Comparison of ENCODE assay signal across 15 cellular contexts in the genomic region with DNA sequence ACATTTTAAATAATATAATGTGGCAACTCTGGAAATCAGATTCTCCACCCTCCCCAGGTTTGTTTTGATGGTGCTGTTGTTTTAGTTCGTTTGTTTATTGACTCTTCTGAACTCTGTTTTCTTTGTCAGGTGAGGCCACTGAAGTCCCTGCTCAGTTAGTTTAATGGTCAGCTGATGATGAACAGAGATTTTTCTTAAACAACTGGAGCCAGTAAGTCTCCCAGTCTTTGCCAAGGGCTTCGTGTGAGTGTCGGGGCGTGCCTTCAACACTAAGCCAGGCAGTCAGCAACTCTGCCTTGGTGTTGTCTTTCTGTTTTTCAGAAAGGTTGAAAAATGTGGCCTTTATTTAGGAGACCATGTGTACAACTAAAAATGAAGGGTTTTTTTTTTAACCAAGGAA. TPM values are rescaled to one million over a fixed set of nuclear protein-coding genes. Genes with fewer than 3 reads are reported as not detected.
A peak's percentile ranks its signal among the peaks of the same experiment; 100 is the strongest.
DNase-seq lines count a peak whose midpoint lies in the region; ATAC-seq and TF ChIP-seq lines count a peak whose summit lies in the region.
"Had no signal": no experiment of that assay in that cellular context is flagged by ENCODE, and none has a peak within 500 bp of the region (broad histone marks: within the 10 kb centered on the region; RNA-seq: fewer than 3 reads in every experiment).

No MANE protein-coding gene starts in this region.

- no TSS peak for BruUV-seq in Caco-2 (replicated peaks; lab: Mats Ljungman, UMichigan)

- H3K4me2 ChIP-seq in Karpas-422 (ENCODE audit: low read depth, low read length, poor library complexity, severe bottlenecking), result no peak overlapping the region
- H3K4me2 ChIP-seq in GM23248 (ENCODE audit: unreplicated experiment), result no peak overlapping the region
- H3K4me2 ChIP-seq: BLaER1 treated with 17β-estradiol and CSF1 and Interleukin-3, amounts not matched to agents 10 nM and 100 nM had no signal

- H3K27ac ChIP-seq in Karpas-422 (ENCODE audit: low read length) (peak overlapping the region; percentile 99), GM23248 (no peak overlapping the region)
- H3K27ac ChIP-seq: BLaER1 treated with 17β-estradiol and CSF1 and Interleukin-3, amounts not matched to agents 10 nM and 100 nM had no signal

- peaks cover 6% of the 10 kb centered on the region; the same call in 1 of the 2 replicates for H3K36me3 ChIP-seq in Karpas-422 (ENCODE audit: insufficient read depth, low read length)
- H3K36me3 ChIP-seq in GM23248 (ENCODE audit: low read depth), result no peaks in the 10 kb centered on the region
- no peaks in the 10 kb centered on the region for H3K36me3 ChIP-seq in Caco-2 (ENCODE audit: control insufficient read depth, insufficient read depth, low read length)
- H3K36me3 ChIP-seq: BLaER1 treated with 17β-estradiol and CSF1 and Interleukin-3, amounts not matched to agents 10 nM and 100 nM had no signal

- DNase-seq in AG20443 (ENCODE audit: low spot score), result peak; percentile 55
- DNase-seq in Karpas-422, result no peak
- peak; percentile 66 for DNase-seq in fibroblast of the aortic adventitia (ENCODE audit: low read depth)
- DNase-seq in stimulated activated naive B cell treated with anti-CD40 and anti-IgM and Interleukin-4, amounts not matched to agents 10 μg/mL and 1 μg/mL and 100 μg/mL, for 72 hours, result no peak
- DNase-seq in NCI-H524 (lab: John Stamatoyannopoulos, UW), result no peak
- DNase-seq in GM23248, result no peak
- DNase-seq in kidney tubule cell (ENCODE audit: low spot score), result no peak
- no peak for DNase-seq in Caco-2
- DNase-seq: ACHN; CD8-positive, alpha-beta T cell; GDM1; H9; KG1 had no signal

- H3K27ac Mint-ChIP-seq in stimulated activated naive B cell treated with anti-CD40 and anti-IgM and Interleukin-4, amounts not matched to agents 10 μg/mL and 1 μg/mL and 100 μg/mL, for 72 hours, result peak overlapping the region; percentile 82
- no peak overlapping the region for H3K27ac Mint-ChIP-seq in Caco-2 (ENCODE audit: unreplicated experiment)
- H3K27ac Mint-ChIP-seq: CD8-positive, alpha-beta T cell had no signal

- H3K9ac ChIP-seq in Karpas-422 (ENCODE audit: low read length), result no peak overlapping the region
- no peak overlapping the region for H3K9ac ChIP-seq in GM23248
- H3K9ac ChIP-seq: BLaER1 treated with 17β-estradiol and CSF1 and Interleukin-3, amounts not matched to agents 10 nM and 100 nM had no signal

- no peak overlapping the region for H2AFZ ChIP-seq in Karpas-422 (ENCODE audit: low read length)
- H2AFZ ChIP-seq in GM23248, result no peak overlapping the region

- no peaks in the 10 kb centered on the region for H3K27me3 Mint-ChIP-seq in stimulated activated naive B cell treated with anti-CD40 and anti-IgM and Interleukin-4, amounts not matched to agents 10 μg/mL and 1 μg/mL and 100 μg/mL, for 72 hours
- H3K27me3 Mint-ChIP-seq in Caco-2 (ENCODE audit: insufficient read depth, unreplicated experiment), result no peaks in the 10 kb centered on the region

- POLR2A ChIA-PET in Caco-2 (lab: Charles Lee), result no interaction called here

- in situ Hi-C loops in GM23248 (cut with MboI), result no loop called here

- H3K4me1 Mint-ChIP-seq in stimulated activated naive B cell treated with anti-CD40 and anti-IgM and Interleukin-4, amounts not matched to agents 10 μg/mL and 1 μg/mL and 100 μg/mL, for 72 hours, result peaks cover 32 to 64% of the 10 kb centered on the region in 2 donors
- no peaks in the 10 kb centered on the region for H3K4me1 Mint-ChIP-seq in Caco-2 (ENCODE audit: low read depth, unreplicated experiment)

- peaks cover 4% of the 10 kb centered on the region; the same call in 1 of the 2 replicates for H3F3A ChIP-seq in GM23248 (ENCODE audit: insufficient read depth)

- CTCF ChIA-PET in Caco-2 (lab: Charles Lee), result no interaction called here

- 84 to 100% methylated on average over 4 of the region's 4 CpGs for WGBS in GM23248 (ENCODE audit: low coverage in 1 of 2, low lambda C conversion rate in 2 of 2, missing lambda C conversion rate in 2 of 2), 2 experiments

- H3K27me3 ChIP-seq in Karpas-422 (ENCODE audit: low read length), result no peaks in the 10 kb centered on the region
- no peaks in the 10 kb centered on the region for H3K27me3 ChIP-seq in GM23248 (replicated peaks; ENCODE audit: insufficient read depth)
- no peaks in the 10 kb centered on the region for H3K27me3 ChIP-seq in Caco-2 (replicated peaks; ENCODE audit: control insufficient read depth, insufficient read depth, low read length)
- H3K27me3 ChIP-seq: BLaER1 treated with 17β-estradiol and CSF1 and Interleukin-3, amounts not matched to agents 10 nM and 100 nM had no signal

- ATAC-seq in stimulated activated naive B cell treated with anti-CD40 and anti-IgM and Interleukin-4, amounts not matched to agents 10 μg/mL and 1 μg/mL and 100 μg/mL, for 72 hours (replicated peaks), result no peak
- ATAC-seq: CD8-positive, alpha-beta T cell had no signal

- intact Hi-C loops in Caco-2 (cut with micrococcal nuclease; ENCODE audit: unreplicated experiment), result no loop called here

- H3K9me2 ChIP-seq in Karpas-422 (replicated peaks; ENCODE audit: insufficient read depth, low read length) (no peaks in the 10 kb centered on the region), GM23248 (ENCODE audit: insufficient read depth) (no peaks in the 10 kb centered on the region)

- no peak overlapping the region for H3K4me3 Mint-ChIP-seq in stimulated activated naive B cell treated with anti-CD40 and anti-IgM and Interleukin-4, amounts not matched to agents 10 μg/mL and 1 μg/mL and 100 μg/mL, for 72 hours
- H3K4me3 Mint-ChIP-seq in Caco-2 (ENCODE audit: unreplicated experiment), result no peak overlapping the region
- H3K4me3 Mint-ChIP-seq: CD8-positive, alpha-beta T cell; H9 had no signal

- H3K9me3 Mint-ChIP-seq in stimulated activated naive B cell treated with anti-CD40 and anti-IgM and Interleukin-4, amounts not matched to agents 10 μg/mL and 1 μg/mL and 100 μg/mL, for 72 hours, result peaks cover 0 to 8% of the 10 kb centered on the region in 2 donors
- no peaks in the 10 kb centered on the region for H3K9me3 Mint-ChIP-seq in Caco-2 (ENCODE audit: unreplicated experiment)
- H3K9me3 Mint-ChIP-seq: CD8-positive, alpha-beta T cell; H9 had no signal

- H3K4me3 ChIP-seq in Karpas-422 (ENCODE audit: low read length) (no peak overlapping the region), fibroblast of the aortic adventitia (ENCODE audit: low read depth, low read length) (no peak overlapping the region), GM23248 (no peak overlapping the region), Caco-2 (ENCODE audit: low read depth, low read length) (no peak overlapping the region)
- H3K4me3 ChIP-seq: BLaER1 treated with 17β-estradiol and CSF1 and Interleukin-3, amounts not matched to agents 10 nM and 100 nM had no signal

- TF ChIP-seq CTCF in fibroblast of the aortic adventitia (IDR thresholded peaks at IDR 0.05; ENCODE audit: insufficient read depth, low read length) (no peak), Caco-2 (IDR thresholded peaks at IDR 0.05; ENCODE audit: insufficient read depth in 1 of 2, low read depth in 1 of 2, low read length in 1 of 2, severe bottlenecking in 1 of 2, unreplicated experiment in 1 of 2) (no peak)

- H3K79me2 ChIP-seq in Karpas-422 (ENCODE audit: low read length) (peaks cover 18% of the 10 kb centered on the region), GM23248 (ENCODE audit: insufficient read depth) (no peaks in the 10 kb centered on the region)

- H3K9me3 ChIP-seq in Karpas-422 (ENCODE audit: low read length), result no peaks in the 10 kb centered on the region
- no peaks in the 10 kb centered on the region for H3K9me3 ChIP-seq in GM23248 (ENCODE audit: low read depth)
- H3K9me3 ChIP-seq in Caco-2, result no peaks in the 10 kb centered on the region
- H3K9me3 ChIP-seq: BLaER1 treated with 17β-estradiol and CSF1 and Interleukin-3, amounts not matched to agents 10 nM and 100 nM had no signal

- H3K4me1 ChIP-seq in Karpas-422 (ENCODE audit: low read length) (peaks cover 53% of the 10 kb centered on the region), GM23248 (ENCODE audit: insufficient read depth) (no peaks in the 10 kb centered on the region), Caco-2 (no peaks in the 10 kb centered on the region)

- H3K36me3 Mint-ChIP-seq in stimulated activated naive B cell treated with anti-CD40 and anti-IgM and Interleukin-4, amounts not matched to agents 10 μg/mL and 1 μg/mL and 100 μg/mL, for 72 hours, result peaks cover 19 to 38% of the 10 kb centered on the region in 2 donors
- H3K36me3 Mint-ChIP-seq in Caco-2 (ENCODE audit: insufficient read depth, unreplicated experiment), result no peaks in the 10 kb centered on the region
- H3K36me3 Mint-ChIP-seq: CD8-positive, alpha-beta T cell had no signal

- H4K20me1 ChIP-seq in Karpas-422 (ENCODE audit: insufficient read depth, low read depth, low read length) (no peaks in the 10 kb centered on the region), GM23248 (ENCODE audit: insufficient read depth) (no peaks in the 10 kb centered on the region)
- H4K20me1 ChIP-seq: BLaER1 treated with 17β-estradiol and CSF1 and Interleukin-3, amounts not matched to agents 10 nM and 100 nM had no signal

RNA-seq across cellular contexts. Expression of gene TEX35, which starts 58.9 kb away (rescaled TPM):
- 0.18 and 0.26 TPM in 2 replicates for total RNA-seq in Karpas-422 (2014; rRNA removed; shearing (Covaris generic); ENCODE audit: low replicate concordance)
- total RNA-seq in fibroblast of the aortic adventitia (ENCODE audit: low replicate concordance), result not detected in 2 replicates
- total RNA-seq in GM23248 (2014; rRNA removed; shearing (Covaris generic)), result not detected in 2 replicates
- polyA plus RNA-seq in GM23248 (2016; fragmentation: Nextera tagmentation; extraction: Ambion mirVana), result not detected in 2 replicates
- not detected in 2 replicates for total RNA-seq in Caco-2 (2022)
- total RNA-seq: CD8-positive, alpha-beta T cell; H1; H9 had no signal

Comparison
In these comparisons a context has a peak if more than half of its experiments do, and no peak if none do; other contexts are left out.
1. DNase-seq: peak in AG20443 (single experiment) and fibroblast of the aortic adventitia (single experiment); none in Karpas-422 (single experiment), stimulated activated naive B cell treated with anti-CD40 and anti-IgM and Interleukin-4, amounts not matched to agents 10 μg/mL and 1 μg/mL and 100 μg/mL, for 72 hours (single experiment), NCI-H524 (0 of 2), GM23248 (single experiment), kidney tubule cell (single experiment) and Caco-2 (0 of 2).